ENCODE assay signal across 17 cellular contexts in genomic region chr17:19389386-19389785, GRCh38. TPM values are rescaled to one million over a fixed set of nuclear protein-coding genes. Genes with fewer than 3 reads are reported as not detected.
DNase-seq lines count a peak whose midpoint lies in the region; ATAC-seq and TF ChIP-seq lines count a peak whose summit lies in the region.
"Had no signal": no experiment of that assay in that cellular context is flagged by ENCODE, and none has a peak within 500 bp of the region (broad histone marks: within the 10 kb centered on the region; RNA-seq: fewer than 3 reads in every experiment).

No MANE protein-coding gene starts in this region.

- H3K9ac ChIP-seq in SK-N-SH: no peak overlapping the region

- WGBS in SK-N-SH (ENCODE audit: low lambda C conversion rate): 89% methylated on average over 2 of the region's 2 CpGs
- WGBS in upper lobe of left lung, 2 donors: 48 to 88% methylated on average over 2 of the region's 2 CpGs

- H3K36me3 ChIP-seq in SK-N-SH (replicated peaks in 1 of 2; ENCODE audit: control insufficient read depth in 1 of 2, insufficient read depth in 2 of 2, low read length in 1 of 2) (peaks cover 4 to 11% of the 10 kb centered on the region in 2 experiments), upper lobe of left lung (peaks cover 0 to 14% (median 5%) of the 10 kb centered on the region in 4 donors)

- TF ChIP-seq EP300 in SK-N-SH (IDR thresholded peaks at IDR 0.05; ENCODE audit: borderline replicate concordance in 1 of 2, low read depth in 1 of 2, low read length in 1 of 2) (no peak), upper lobe of left lung (IDR thresholded peaks at IDR 0.05) (no peak)

- H3K27ac ChIP-seq in SK-N-SH (ENCODE audit: low read depth in 2 of 2, low read length in 1 of 2): peak overlapping the region; percentile 98 to 99; a peak in 3 of 4 replicates
- H3K27ac ChIP-seq in upper lobe of left lung: peak overlapping the region; percentile 41 to 76 (median 68)
- H3K27ac ChIP-seq: 22Rv1 had no signal

- H3K4me3 ChIP-seq in SK-N-SH (ENCODE audit: low read depth in 2 of 2, low read length in 1 of 2): no peak overlapping the region
- no peak overlapping the region for H3K4me3 ChIP-seq in upper lobe of left lung

- H2AFZ ChIP-seq in SK-N-SH (ENCODE audit: low read depth): no peak overlapping the region

- peaks cover 38% of the 10 kb centered on the region for H3F3A ChIP-seq in SK-N-SH (replicated peaks; ENCODE audit: insufficient read depth)

- H4K20me1 ChIP-seq in SK-N-SH (ENCODE audit: insufficient read depth): 0 out of 2 replicates have a peak, but pooled peaks cover 2% of the 10 kb centered on the region

- no peak for TF ChIP-seq RAD21 in SK-N-SH (IDR thresholded peaks at IDR 0.05; ENCODE audit: low read length)

- H3K4me1 ChIP-seq in SK-N-SH (ENCODE audit: control insufficient read depth in 1 of 2, insufficient read depth in 2 of 2, low read depth in 1 of 2, low read length in 1 of 2) (peaks cover 48 to 73% of the 10 kb centered on the region in 2 experiments), upper lobe of left lung (peaks cover 33 to 46% (median 39%) of the 10 kb centered on the region in 4 donors)

- H3K9me3 ChIP-seq in SK-N-SH (no peaks in the 10 kb centered on the region), upper lobe of left lung (no peaks in the 10 kb centered on the region)

- no peaks in the 10 kb centered on the region for H3K36me3 Mint-ChIP-seq in effector memory CD8-positive, alpha-beta T cell (ENCODE audit: insufficient read depth)
- peaks cover 11% of the 10 kb centered on the region for H3K36me3 Mint-ChIP-seq in nephron (ENCODE audit: low read depth)
- H3K36me3 Mint-ChIP-seq in stimulated activated naive B cell treated with anti-CD40 and anti-IgM and Interleukin-4, amounts not matched to agents 10 μg/mL and 1 μg/mL and 100 μg/mL, for 72 hours: peaks cover 1 to 16% of the 10 kb centered on the region in 2 donors
- peaks cover 3% of the 10 kb centered on the region for H3K36me3 Mint-ChIP-seq in activated CD8-positive, alpha-beta T cell treated with anti-CD3 and anti-CD28 coated beads, Interleukin-2, amount 10 ng/mL, durations not matched to agents 7 days and 5 days (ENCODE audit: low read depth)
- H3K36me3 Mint-ChIP-seq: natural killer cell treated with Interleukin-12 subunit alpha and Interleukin-12 subunit beta and Interleukin-15 and Interleukin-18, amount 100 ng/mL, for 72 hours had no signal

- TF ChIP-seq POLR2A in upper lobe of left lung (IDR thresholded peaks at IDR 0.05): no peak

- no peaks in the 10 kb centered on the region for H3K27me3 Mint-ChIP-seq in effector memory CD8-positive, alpha-beta T cell
- no peaks in the 10 kb centered on the region for H3K27me3 Mint-ChIP-seq in nephron (ENCODE audit: low read depth)
- peaks cover 11 to 21% of the 10 kb centered on the region in 2 donors for H3K27me3 Mint-ChIP-seq in stimulated activated naive B cell treated with anti-CD40 and anti-IgM and Interleukin-4, amounts not matched to agents 10 μg/mL and 1 μg/mL and 100 μg/mL, for 72 hours
- peaks cover 26% of the 10 kb centered on the region for H3K27me3 Mint-ChIP-seq in activated CD8-positive, alpha-beta T cell treated with anti-CD3 and anti-CD28 coated beads, Interleukin-2, amount 10 ng/mL, durations not matched to agents 7 days and 5 days (ENCODE audit: low read depth)

- H3K4me1 Mint-ChIP-seq in effector memory CD8-positive, alpha-beta T cell (ENCODE audit: low read depth in 2 of 2): peaks cover 8 to 9% of the 10 kb centered on the region in 2 donors
- H3K4me1 Mint-ChIP-seq in nephron: peaks cover 70% of the 10 kb centered on the region
- H3K4me1 Mint-ChIP-seq in stimulated activated naive B cell treated with anti-CD40 and anti-IgM and Interleukin-4, amounts not matched to agents 10 μg/mL and 1 μg/mL and 100 μg/mL, for 72 hours: peaks cover 6 to 20% of the 10 kb centered on the region in 2 donors
- H3K4me1 Mint-ChIP-seq in activated CD8-positive, alpha-beta T cell treated with anti-CD3 and anti-CD28 coated beads, Interleukin-2, amount 10 ng/mL, durations not matched to agents 7 days and 5 days (ENCODE audit: low read depth): peaks cover 2% of the 10 kb centered on the region

- ATAC-seq in SK-N-SH treated with all-trans-retinoic acid at 6 μM for 48 hours (no peak), upper lobe of left lung (ENCODE audit: low FRiP score in 2 of 2) (no peak)
- ATAC-seq in effector memory CD8-positive, alpha-beta T cell (replicated peaks): no peak
- ATAC-seq in stimulated activated naive B cell treated with anti-CD40 and anti-IgM and Interleukin-4, amounts not matched to agents 10 μg/mL and 1 μg/mL and 100 μg/mL, for 72 hours (replicated peaks): no peak
- ATAC-seq in activated CD8-positive, alpha-beta T cell treated with anti-CD3 and anti-CD28 coated beads, Interleukin-2, amount 10 ng/mL, durations not matched to agents 7 days and 5 days: no peak
- ATAC-seq: natural killer cell treated with Interleukin-12 subunit alpha and Interleukin-12 subunit beta and Interleukin-15 and Interleukin-18, amount 100 ng/mL, for 72 hours; T-helper 17 cell had no signal

- H3K9me2 ChIP-seq in SK-N-SH: no peaks in the 10 kb centered on the region

- peak overlapping the region; percentile 92; the same call in 1 of the 2 replicates for H3K4me2 ChIP-seq in SK-N-SH

- H3K79me2 ChIP-seq in SK-N-SH (ENCODE audit: insufficient read depth): peaks cover 23% of the 10 kb centered on the region

- POLR2A ChIA-PET in SK-N-SH (lab: Yijun Ruan, JAX): interaction anchor here (0.8 to 1.1 kb wide), 2 partner anchors 11 to 12 kb away, joined by 4 read pairs; partner anchors contain the start of gene MAPK7
- POLR2A ChIA-PET in activated CD8-positive, alpha-beta T cell treated with anti-CD3 and anti-CD28 coated beads, Interleukin-2, amount 10 ng/mL, durations not matched to agents 7 days and 5 days (lab: Charles Lee): no interaction called here

- TF ChIP-seq CTCF in SK-N-SH (IDR thresholded peaks at IDR 0.05): no peak
- TF ChIP-seq CTCF in nephron (IDR thresholded peaks at IDR 0.05; ENCODE audit: unreplicated experiment in 3 of 3): no peak
- TF ChIP-seq CTCF in upper lobe of left lung (IDR thresholded peaks at IDR 0.05): no peak

- DNase-seq in SK-N-SH: no peak
- DNase-seq in effector memory CD8-positive, alpha-beta T cell: no peak
- DNase-seq in upper lobe of left lung: no peak
- no peak for DNase-seq in stimulated activated naive B cell treated with anti-CD40 and anti-IgM and Interleukin-4, amounts not matched to agents 10 μg/mL and 1 μg/mL and 100 μg/mL, for 72 hours
- DNase-seq in SW 1271 (lab: John Stamatoyannopoulos, UW): no peak
- no peak for DNase-seq in activated CD8-positive, alpha-beta T cell treated with anti-CD3 and anti-CD28 coated beads, Interleukin-2, amount 10 ng/mL, durations not matched to agents 7 days and 5 days
- DNase-seq: activated CD4-positive, CD25-positive, alpha-beta regulatory T cell; cerebellar nuclear complex; foreskin fibroblast; NCI-H1930; NCI-H446 treated with DMSO at 0.1 percent for 48 hours; T-helper 17 cell had no signal

- H3K27me3 ChIP-seq in SK-N-SH (ENCODE audit: insufficient read depth) (no peaks in the 10 kb centered on the region), upper lobe of left lung (no peaks in the 10 kb centered on the region)

- H3K9me3 Mint-ChIP-seq in effector memory CD8-positive, alpha-beta T cell: no peaks in the 10 kb centered on the region
- no peaks in the 10 kb centered on the region for H3K9me3 Mint-ChIP-seq in nephron
- H3K9me3 Mint-ChIP-seq in stimulated activated naive B cell treated with anti-CD40 and anti-IgM and Interleukin-4, amounts not matched to agents 10 μg/mL and 1 μg/mL and 100 μg/mL, for 72 hours: no peaks in the 10 kb centered on the region
- no peaks in the 10 kb centered on the region for H3K9me3 Mint-ChIP-seq in activated CD8-positive, alpha-beta T cell treated with anti-CD3 and anti-CD28 coated beads, Interleukin-2, amount 10 ng/mL, durations not matched to agents 7 days and 5 days (ENCODE audit: insufficient read depth)
- H3K9me3 Mint-ChIP-seq: natural killer cell treated with Interleukin-12 subunit alpha and Interleukin-12 subunit beta and Interleukin-15 and Interleukin-18, amount 100 ng/mL, for 72 hours had no signal

- peak overlapping the region; percentile 31 to 66 for H3K27ac Mint-ChIP-seq in effector memory CD8-positive, alpha-beta T cell
- H3K27ac Mint-ChIP-seq in nephron: peak overlapping the region; percentile 96 to 97 (median 96)
- no peak overlapping the region for H3K27ac Mint-ChIP-seq in stimulated activated naive B cell treated with anti-CD40 and anti-IgM and Interleukin-4, amounts not matched to agents 10 μg/mL and 1 μg/mL and 100 μg/mL, for 72 hours
- H3K27ac Mint-ChIP-seq in activated CD8-positive, alpha-beta T cell treated with anti-CD3 and anti-CD28 coated beads, Interleukin-2, amount 10 ng/mL, durations not matched to agents 7 days and 5 days: no peak overlapping the region
- H3K27ac Mint-ChIP-seq: natural killer cell treated with Interleukin-12 subunit alpha and Interleukin-12 subunit beta and Interleukin-15 and Interleukin-18, amount 100 ng/mL, for 72 hours; T-helper 17 cell had no signal

- CTCF ChIA-PET in SK-N-SH (lab: Yijun Ruan, JAX): interaction anchor here (0.7 to 7.2 kb wide), 8 partner anchors 9 to 58 kb away, joined by 3 to 56 read pairs (median 4); partner anchors contain the start of genes B9D1 and MAPK7
- CTCF ChIA-PET in activated CD8-positive, alpha-beta T cell treated with anti-CD3 and anti-CD28 coated beads, Interleukin-2, amount 10 ng/mL, durations not matched to agents 7 days and 5 days (lab: Charles Lee): interaction anchor here (1.1 to 1.7 kb wide), 2 partner anchors 12 to 27 kb away, joined by 5 to 13 read pairs; partner anchors contain the start of genes B9D1 and MAPK7

- H3K4me3 Mint-ChIP-seq in effector memory CD8-positive, alpha-beta T cell: no peak overlapping the region
- peak overlapping the region in 1 of 3 experiments; percentile 66 for H3K4me3 Mint-ChIP-seq in nephron
- no peak overlapping the region for H3K4me3 Mint-ChIP-seq in stimulated activated naive B cell treated with anti-CD40 and anti-IgM and Interleukin-4, amounts not matched to agents 10 μg/mL and 1 μg/mL and 100 μg/mL, for 72 hours
- H3K4me3 Mint-ChIP-seq in activated CD8-positive, alpha-beta T cell treated with anti-CD3 and anti-CD28 coated beads, Interleukin-2, amount 10 ng/mL, durations not matched to agents 7 days and 5 days: no peak overlapping the region
- H3K4me3 Mint-ChIP-seq: natural killer cell treated with Interleukin-12 subunit alpha and Interleukin-12 subunit beta and Interleukin-15 and Interleukin-18, amount 100 ng/mL, for 72 hours; T-helper 17 cell had no signal

RNA-seq across cellular contexts. Expression of gene MFAP4, which starts 2.4 kb away (rescaled TPM):
- polyA plus RNA-seq in SK-N-SH (2012; rRNA removed): 112 and 120 TPM in 2 replicates
- 98.4 and 115 TPM in 2 replicates for polyA plus RNA-seq in SK-N-SH (2012; cell fraction: cytosol; rRNA removed)
- polyA plus RNA-seq in SK-N-SH (2012; cell fraction: nucleus; rRNA removed): 99.5 and 101 TPM in 2 replicates
- 100 to 1,000 TPM in 4 of 6 donors, 10 to 100 TPM in 2; 24.1 to 280 (median 175) TPM for total RNA-seq in upper lobe of left lung
- not detected for total RNA-seq in activated CD8-positive, alpha-beta T cell treated with anti-CD3 and anti-CD28 coated beads, Interleukin-2, amount 10 ng/mL, durations not matched to agents 7 days and 5 days
- total RNA-seq: natural killer cell treated with Interleukin-12 subunit alpha and Interleukin-12 subunit beta and Interleukin-15 and Interleukin-18, amount 100 ng/mL, for 72 hours; pulmonary artery endothelial cell; T-helper 17 cell had no signal

RNA-seq across cellular contexts. Expression of gene MAPK7, which starts 11.1 kb away (rescaled TPM):
- 10.5 and 19.1 TPM in 2 replicates for polyA plus RNA-seq in SK-N-SH (2012; rRNA removed)
- 8.9 and 14.2 TPM in 2 replicates for polyA plus RNA-seq in SK-N-SH (2012; cell fraction: cytosol; rRNA removed)
- 54.4 and 71.5 TPM in 2 replicates for polyA plus RNA-seq in SK-N-SH (2012; cell fraction: nucleus; rRNA removed)
- total RNA-seq in upper lobe of left lung: 10 to 100 TPM; 20.1 to 77.2 (median 37.6) TPM
- 10 to 100 TPM; 31.5 to 33.5 TPM for total RNA-seq in activated CD8-positive, alpha-beta T cell treated with anti-CD3 and anti-CD28 coated beads, Interleukin-2, amount 10 ng/mL, durations not matched to agents 7 days and 5 days

RNA-seq across cellular contexts. Expression of gene RNF112, which starts 21.6 kb away (rescaled TPM):
- 22.6 and 26.9 TPM in 2 replicates for polyA plus RNA-seq in SK-N-SH (2012; rRNA removed)
- polyA plus RNA-seq in SK-N-SH (2012; cell fraction: cytosol; rRNA removed): 6.7 and 9.2 TPM in 2 replicates
- polyA plus RNA-seq in SK-N-SH (2012; cell fraction: nucleus; rRNA removed): 144 and 163 TPM in 2 replicates
- total RNA-seq in upper lobe of left lung: 1 to 10 TPM in 4 of 6 donors, under 1 TPM in 2; 0.69 to 6.3 (median 2.1) TPM
- total RNA-seq in activated CD8-positive, alpha-beta T cell treated with anti-CD3 and anti-CD28 coated beads, Interleukin-2, amount 10 ng/mL, durations not matched to agents 7 days and 5 days: under 1 TPM in 1 of 2 experiments, not detected in 1; 0.34 TPM

RNA-seq across cellular contexts. Expression of gene B9D1, which starts 26.9 kb away (rescaled TPM):
- polyA plus RNA-seq in SK-N-SH (2012; rRNA removed): 75.0 and 81.6 TPM in 2 replicates
- polyA plus RNA-seq in SK-N-SH (2012; cell fraction: cytosol; rRNA removed): 56.1 and 64.8 TPM in 2 replicates
- polyA plus RNA-seq in SK-N-SH (2012; cell fraction: nucleus; rRNA removed): 81.5 and 92.1 TPM in 2 replicates
- 10 to 100 TPM; 11.7 to 52.4 (median 17.5) TPM for total RNA-seq in upper lobe of left lung
- total RNA-seq in activated CD8-positive, alpha-beta T cell treated with anti-CD3 and anti-CD28 coated beads, Interleukin-2, amount 10 ng/mL, durations not matched to agents 7 days and 5 days: 1 to 10 TPM; 1.1 TPM

Comparison
In these comparisons a context has a peak if more than half of its experiments do, and no peak if none do; other contexts are left out.
1. H3K27ac Mint-ChIP-seq: peak in effector memory CD8-positive, alpha-beta T cell (2 of 2) and nephron (3 of 3); none in stimulated activated naive B cell treated with anti-CD40 and anti-IgM and Interleukin-4, amounts not matched to agents 10 μg/mL and 1 μg/mL and 100 μg/mL, for 72 hours (single experiment) and activated CD8-positive, alpha-beta T cell treated with anti-CD3 and anti-CD28 coated beads, Interleukin-2, amount 10 ng/mL, durations not matched to agents 7 days and 5 days (single experiment).
2. RNA of gene MFAP4, which starts 2.4 kb away (total RNA-seq): 24.1 to 280 TPM in upper lobe of left lung; not detected in activated CD8-positive, alpha-beta T cell treated with anti-CD3 and anti-CD28 coated beads, Interleukin-2, amount 10 ng/mL, durations not matched to agents 7 days and 5 days; every median in the first group is over 10 times any median in the second.